27 cellular contexts compared by ENCODE assay signal in the genomic region with DNA sequence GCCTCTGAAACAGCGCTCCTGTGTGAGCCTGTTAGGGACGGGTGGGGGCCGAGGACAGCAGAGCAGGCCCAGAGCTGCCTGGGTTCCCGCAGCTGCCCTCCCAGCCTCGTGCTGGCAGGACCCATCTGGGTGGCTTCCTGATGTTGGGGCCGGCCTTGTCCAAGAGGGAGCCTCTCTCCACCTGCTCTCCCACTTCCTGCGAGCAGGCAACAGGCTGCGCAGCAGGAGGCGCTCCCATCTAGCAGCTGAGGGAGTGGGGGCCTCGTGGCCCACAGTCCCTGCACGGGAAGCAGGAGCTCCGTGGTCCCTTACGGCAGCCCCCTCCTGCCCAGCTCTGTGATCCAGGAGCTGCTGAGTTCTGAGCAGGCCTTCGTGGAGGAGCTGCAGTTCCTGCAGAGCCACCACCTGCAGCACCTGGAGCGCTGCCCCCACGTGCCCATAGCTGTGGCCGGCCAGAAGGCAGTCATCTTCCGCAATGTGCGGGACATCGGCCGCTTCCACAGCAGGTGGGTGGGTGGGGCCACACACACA.
DNase-seq lines count a peak whose midpoint lies in the region; ATAC-seq and TF ChIP-seq lines count a peak whose summit lies in the region.
"Had no signal": no experiment of that assay in that cellular context is flagged by ENCODE, and none has a peak within 500 bp of the region (broad histone marks: within the 10 kb centered on the region; RNA-seq: fewer than 3 reads in every experiment).

No MANE protein-coding gene starts in this region.

- no peak for ATAC-seq in Right ventricle myocardium inferior
- no peak for ATAC-seq in Right ventricle myocardium superior (ENCODE audit: poor library complexity)
- ATAC-seq in natural killer cell: no peak
- no peak for ATAC-seq in GM18867 (IDR thresholded peaks at IDR 0.05; ENCODE audit: unreplicated experiment)
- ATAC-seq in GM18517 (IDR thresholded peaks at IDR 0.05; ENCODE audit: unreplicated experiment): no peak
- ATAC-seq: activated naive CD4-positive, alpha-beta T cell treated with anti-CD3 and anti-CD28 coated beads, Interleukin-2, amount 50 U/mL, for 72 hours had no signal

- TF ChIP-seq CTCF in natural killer cell (IDR thresholded peaks at IDR 0.05) (no peak), transverse colon (IDR thresholded peaks at IDR 0.05) (no peak)

- no peak overlapping the region for H3K4me3 ChIP-seq in transverse colon
- H3K4me3 ChIP-seq: thoracic aorta had no signal

- no peak for TF ChIP-seq POLR2A in transverse colon (IDR thresholded peaks at IDR 0.05)

- H3K4me3 Mint-ChIP-seq in natural killer cell: no peak overlapping the region
- H3K4me3 Mint-ChIP-seq: CD4-positive, CD25-positive, alpha-beta regulatory T cell; HFFc6; mesothelial cell of epicardium; neural crest cell had no signal

- intact Hi-C loops in Right ventricle myocardium inferior (cut with DNase I) (no loop called here), Right ventricle myocardium superior (cut with DNase I) (no loop called here), natural killer cell (cut with micrococcal nuclease) (no loop called here), transverse colon (cut with DNase I; ENCODE audit: low total_unique reads) (no loop called here)

- DNase-seq in Right ventricle myocardium inferior (ENCODE audit: missing footprints) (peak; percentile 60), Right ventricle myocardium superior (no peak), cerebellar cortex (ENCODE audit: low spot score) (peak; percentile 55), natural killer cell (peak; percentile 13), transverse colon (peak; percentile 5), NCI-H748 (lab: John Stamatoyannopoulos, UW; ENCODE audit: unreplicated experiment) (no peak)
- DNase-seq: activated CD4-positive, alpha-beta T cell treated with anti-CD3 and anti-CD28 coated beads, Interleukin-2, amount 50 U/mL, for 1 hour; activated CD8-positive, alpha-beta memory T cell treated with anti-CD3 and anti-CD28 coated beads, Interleukin-2, amount 50 U/mL, for 48 hours; CD4-positive, CD25-positive, alpha-beta regulatory T cell; cortex of kidney; HFFc6; hippocampal formation; Karpas-422; kidney glomerular epithelial cell; NCI-H1105; NCI-H2107; NCI-H510A; retina; stimulated activated CD4-positive, alpha-beta T cell treated with anti-CD3 and anti-CD28 coated beads, Interleukin-15, amount 100 ng/mL, for 24 hours; SW 1271 had no signal

- H3K9me3 Mint-ChIP-seq in natural killer cell: no peaks in the 10 kb centered on the region
- H3K9me3 Mint-ChIP-seq: mesothelial cell of epicardium, neural crest cell had no signal

- H3K27me3 Mint-ChIP-seq in natural killer cell (ENCODE audit: low read depth in 2 of 2): no peaks in the 10 kb centered on the region
- H3K27me3 Mint-ChIP-seq: CD4-positive, CD25-positive, alpha-beta regulatory T cell had no signal

- H3K36me3 Mint-ChIP-seq in natural killer cell: no peaks in the 10 kb centered on the region

- TF ChIP-seq EP300 in transverse colon (IDR thresholded peaks at IDR 0.05; ENCODE audit: low read depth): no peak

- no peaks in the 10 kb centered on the region for H3K4me1 ChIP-seq in transverse colon

- H3K9me3 ChIP-seq in transverse colon: no peaks in the 10 kb centered on the region
- H3K9me3 ChIP-seq: thoracic aorta had no signal

- no peak overlapping the region for H3K27ac ChIP-seq in transverse colon
- H3K27ac ChIP-seq: RWPE1, thoracic aorta had no signal

- in situ Hi-C loops in transverse colon (cut with MboI; ENCODE audit: low pct_ligation_motif_present in 1 of 4, low pct_unique_long_range_greater_than_20kb in 1 of 4, low sequenced_read_pairs in 3 of 4): no loop called here

- no peaks in the 10 kb centered on the region for H3K36me3 ChIP-seq in transverse colon
- H3K36me3 ChIP-seq: thoracic aorta had no signal

- H3K27me3 ChIP-seq in transverse colon: no peaks in the 10 kb centered on the region

- H3K4me1 Mint-ChIP-seq in natural killer cell: no peaks in the 10 kb centered on the region
- H3K4me1 Mint-ChIP-seq: mesothelial cell of epicardium, neural crest cell had no signal

- no peak overlapping the region for H3K27ac Mint-ChIP-seq in natural killer cell
- H3K27ac Mint-ChIP-seq: activated naive CD4-positive, alpha-beta T cell treated with anti-CD3 and anti-CD28 coated beads, Interleukin-2, amount 50 U/mL, for 72 hours; HFFc6; mesothelial cell of epicardium had no signal

- 87% methylated on average over 21 of the region's 21 CpGs; no CpG with 5 or more reads in 1 of the 2 donors for WGBS in transverse colon (ENCODE audit: low coverage in 1 of 2), 2 donors

Comparison
In these comparisons a context has a peak if more than half of its experiments do, and no peak if none do; other contexts are left out.
1. DNase-seq: peak in Right ventricle myocardium inferior (single experiment), cerebellar cortex (single experiment), natural killer cell (single experiment) and transverse colon (single experiment); none in Right ventricle myocardium superior (single experiment) and NCI-H748 (single experiment).